ENCODE assay signal across 17 cellular contexts in the genomic region with DNA sequence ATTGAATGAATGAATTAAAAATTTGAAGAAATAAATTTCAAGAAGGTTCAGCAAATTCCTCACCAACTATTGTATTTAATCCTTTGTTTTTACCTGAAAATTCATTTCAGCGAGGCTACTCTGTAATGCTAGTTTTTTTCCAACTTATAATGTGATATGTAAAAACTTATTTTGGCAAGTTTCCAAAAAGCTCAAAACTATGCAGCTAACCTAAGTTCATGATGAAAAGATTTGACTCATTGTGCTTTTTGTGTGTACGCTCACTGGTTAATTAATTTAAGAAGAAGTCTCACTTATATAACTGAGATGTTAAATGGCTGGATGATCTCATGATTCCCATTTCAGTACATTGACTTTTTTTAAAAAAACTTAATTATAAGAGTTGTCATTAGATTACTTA.
DNase-seq lines count a peak whose midpoint lies in the region; ATAC-seq and TF ChIP-seq lines count a peak whose summit lies in the region.
"Had no signal": no experiment of that assay in that cellular context is flagged by ENCODE, and none has a peak within 500 bp of the region (broad histone marks: within the 10 kb centered on the region; RNA-seq: fewer than 3 reads in every experiment).

No MANE protein-coding gene starts in this region.

- 60 to 75% methylated on average over 2 of the region's 2 CpGs for WGBS in esophagus squamous epithelium, 2 donors

- H4K20me1 ChIP-seq in PC-3 (ENCODE audit: low read length) = no peaks in the 10 kb centered on the region
- H4K20me1 ChIP-seq: BLaER1 had no signal

- H3K9ac ChIP-seq in PC-3 (ENCODE audit: low read length) = no peak overlapping the region
- H3K9ac ChIP-seq: BLaER1 had no signal

- no peaks in the 10 kb centered on the region for H3K27me3 ChIP-seq in A673 (replicated peaks; ENCODE audit: insufficient read depth, low read depth, low read length, poor library complexity)
- no peaks in the 10 kb centered on the region for H3K27me3 ChIP-seq in PC-3 (ENCODE audit: low read length)
- no peaks in the 10 kb centered on the region for H3K27me3 ChIP-seq in vagina
- H3K27me3 ChIP-seq in esophagus squamous epithelium = no peaks in the 10 kb centered on the region
- H3K27me3 ChIP-seq: BLaER1 had no signal

- H3K36me3 ChIP-seq in A673 (ENCODE audit: insufficient read depth, low read length, poor library complexity, severe bottlenecking) (no peaks in the 10 kb centered on the region), PC-3 (ENCODE audit: low read depth, low read length) (no peaks in the 10 kb centered on the region), vagina (no peaks in the 10 kb centered on the region), esophagus squamous epithelium (no peaks in the 10 kb centered on the region)
- H3K36me3 ChIP-seq: BLaER1 had no signal

- no peak overlapping the region for H2AFZ ChIP-seq in PC-3 (ENCODE audit: low read length)

- no peaks in the 10 kb centered on the region for H3K79me2 ChIP-seq in PC-3 (ENCODE audit: low read length)

- H3K9me2 ChIP-seq in PC-3 (replicated peaks; ENCODE audit: low read length) = no peaks in the 10 kb centered on the region

- no peak overlapping the region for H3K4me3 ChIP-seq in A673 (ENCODE audit: low read depth, low read length, poor library complexity, severe bottlenecking)
- H3K4me3 ChIP-seq in PC-3 (ENCODE audit: low read length) = no peak overlapping the region
- no peak overlapping the region for H3K4me3 ChIP-seq in epithelial cell of esophagus (ENCODE audit: low read length)
- no peak overlapping the region for H3K4me3 ChIP-seq in vagina
- H3K4me3 ChIP-seq in esophagus squamous epithelium = no peak overlapping the region
- H3K4me3 ChIP-seq: A549, BLaER1, GM23338 had no signal

- DNase-seq in A673 (ENCODE audit: low spot score) (peak; percentile 8), PC-3 (peak; percentile 4), epithelial cell of esophagus (ENCODE audit: low read depth) (peak; percentile 6), iris pigment epithelial cell (ENCODE audit: low read depth) (peak; percentile 9), NAMALWA (ENCODE audit: low spot score) (no peak), vagina (ENCODE audit: extremely low spot score in 2 of 2) (no peak), esophagus squamous epithelium (lab: John Stamatoyannopoulos, UW) (no peak)
- DNase-seq: CD4-positive, alpha-beta memory T cell; DMS79 treated with DMSO at 0.1 percent for 48 hours; GF-D8; HCEC 1CT; HFFc6 had no signal

- no peak overlapping the region for H3K4me2 ChIP-seq in PC-3 (ENCODE audit: low read length)
- H3K4me2 ChIP-seq: A549, BLaER1, GM23338 had no signal

- TF ChIP-seq CTCF in A673 (conservative IDR thresholded peaks at IDR 0.05; ENCODE audit: low read depth, low read length) = no peak
- no peak for TF ChIP-seq CTCF in PC-3 (conservative IDR thresholded peaks at IDR 0.05; ENCODE audit: low read depth, low read length)
- no peak for TF ChIP-seq CTCF in epithelial cell of esophagus (IDR thresholded peaks at IDR 0.05; ENCODE audit: insufficient read depth, low read depth, low read length, missing control alignments)
- TF ChIP-seq CTCF in vagina (IDR thresholded peaks at IDR 0.05) = no peak
- no peak for TF ChIP-seq CTCF in esophagus squamous epithelium (IDR thresholded peaks at IDR 0.05)

- POLR2A ChIA-PET in A673 (lab: Charles Lee; ENCODE audit: low non-redundant PET) (no interaction called here), PC-3 (lab: Charles Lee; ENCODE audit: unreplicated experiment) (no interaction called here)

- ATAC-seq in PC-3 (no peak), HG03439 (IDR thresholded peaks at IDR 0.05; ENCODE audit: unreplicated experiment) (no peak)
- ATAC-seq: A549, GM23338 had no signal

- no TSS peak for BruUV-seq in A673 (replicated peaks; lab: Mats Ljungman, UMichigan)
- BruUV-seq in PC-3 (replicated peaks; lab: Mats Ljungman, UMichigan) = no TSS peak

- intact Hi-C loops in A673 (cut with micrococcal nuclease; ENCODE audit: unreplicated experiment) (no loop called here), PC-3 (cut with micrococcal nuclease) (no loop called here), vagina (cut with DNase I) (no loop called here), esophagus squamous epithelium (cut with DNase I) (no loop called here)

- CTCF ChIA-PET in A673 (lab: Charles Lee) = no interaction called here
- CTCF ChIA-PET in PC-3 (lab: Charles Lee) = no interaction called here

- H3K27ac ChIP-seq in A673 (ENCODE audit: low read depth, low read length, poor library complexity, severe bottlenecking) (no peak overlapping the region), PC-3 (ENCODE audit: low read length) (no peak overlapping the region), vagina (no peak overlapping the region), esophagus squamous epithelium (no peak overlapping the region)
- H3K27ac ChIP-seq: 22Rv1, A549, BLaER1 had no signal

- no peak for TF ChIP-seq POLR2A in vagina (IDR thresholded peaks at IDR 0.05)
- no peak for TF ChIP-seq POLR2A in esophagus squamous epithelium (IDR thresholded peaks at IDR 0.05)

- H3K4me1 ChIP-seq in A673 (ENCODE audit: insufficient read depth, low read length, poor library complexity, severe bottlenecking) (no peaks in the 10 kb centered on the region), PC-3 (ENCODE audit: insufficient read depth, low read length) (peaks cover 19% of the 10 kb centered on the region), vagina (no peaks in the 10 kb centered on the region), esophagus squamous epithelium (no peaks in the 10 kb centered on the region)
- H3K4me1 ChIP-seq: A549, BLaER1 had no signal

- H3F3A ChIP-seq in PC-3 (ENCODE audit: low read length, unreplicated experiment) = no peaks in the 10 kb centered on the region

- H3K9me3 ChIP-seq in A673 (ENCODE audit: low read depth, low read length, poor library complexity, severe bottlenecking) = no peaks in the 10 kb centered on the region
- H3K9me3 ChIP-seq in PC-3 (ENCODE audit: low read length) = no peaks in the 10 kb centered on the region
- no peaks in the 10 kb centered on the region for H3K9me3 ChIP-seq in vagina
- H3K9me3 ChIP-seq in esophagus squamous epithelium = no peaks in the 10 kb centered on the region
- H3K9me3 ChIP-seq: A549 had no signal

Comparison
In these comparisons a context has a peak if more than half of its experiments do, and no peak if none do; other contexts are left out.
1. DNase-seq: peak in A673 (single experiment), PC-3 (single experiment), epithelial cell of esophagus (single experiment) and iris pigment epithelial cell (single experiment); none in NAMALWA (single experiment), vagina (0 of 2) and esophagus squamous epithelium (single experiment).